26 cellular contexts compared by ENCODE assay signal in the genomic region with DNA sequence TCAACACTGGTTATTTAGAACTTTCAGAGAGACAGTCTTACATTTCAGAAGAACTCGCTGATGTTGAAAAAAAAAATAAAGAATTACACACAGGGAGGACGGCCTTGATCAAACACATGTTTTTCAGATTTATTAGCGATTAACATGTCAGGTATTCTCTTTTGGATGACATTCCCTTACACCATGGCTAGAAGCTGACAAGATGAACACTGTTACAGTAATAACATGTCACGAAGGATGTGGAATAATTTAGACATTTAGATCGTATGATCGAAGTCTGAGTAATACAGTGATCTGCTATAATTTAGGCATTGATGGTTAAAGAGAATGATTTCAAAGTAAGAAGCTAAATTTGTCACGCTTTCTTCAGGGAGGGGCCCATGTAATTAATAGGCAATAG.
"Had no signal": no experiment of that assay in that cellular context is flagged by ENCODE, and none has a peak within 500 bp of the region (broad histone marks: within the 10 kb centered on the region; RNA-seq: fewer than 3 reads in every experiment).

No MANE protein-coding gene starts in this region.

- H3K36me3 ChIP-seq: colonic mucosa, esophagus muscularis mucosa, esophagus squamous epithelium, gastrocnemius medialis, gastroesophageal sphincter, heart left ventricle, heart right ventricle had no signal

- DNase-seq: colonic mucosa; cortex of kidney; dermis blood vessel endothelial cell; dorsolateral prefrontal cortex; effector CD4-positive, alpha-beta T cell; effector CD8-positive, alpha-beta T cell; effector memory CD4-positive, alpha-beta T cell; effector memory CD8-positive, alpha-beta T cell; endodermal cell; erythroblast; esophagus squamous epithelium; foreskin fibroblast; foreskin keratinocyte; foreskin melanocyte; gastrocnemius medialis; glutamatergic neuron; head of caudate nucleus; heart left ventricle; heart right ventricle had no signal

- H3K4me3 ChIP-seq: colonic mucosa, coronary artery, dorsolateral prefrontal cortex, esophagus muscularis mucosa, esophagus squamous epithelium, gastrocnemius medialis, gastroesophageal sphincter, heart left ventricle, heart right ventricle had no signal

- H3K27ac ChIP-seq: colonic mucosa, coronary artery, dorsolateral prefrontal cortex, epithelial cell of prostate, esophagus muscularis mucosa, esophagus squamous epithelium, foreskin keratinocyte, gastrocnemius medialis, gastroesophageal sphincter, heart left ventricle, heart right ventricle had no signal

- FAIRE-seq: colon, endothelial cell of umbilical vein had no signal

- ATAC-seq: effector memory CD8-positive, alpha-beta T cell; esophagus mucosa; foreskin keratinocyte; gastrocnemius medialis; gastroesophageal sphincter; heart left ventricle; heart right ventricle had no signal

- H3K27me3 ChIP-seq: colonic mucosa, esophagus muscularis mucosa, esophagus squamous epithelium, gastrocnemius medialis, gastroesophageal sphincter, heart left ventricle, heart right ventricle had no signal

- H3K4me1 ChIP-seq: colonic mucosa, esophagus squamous epithelium, foreskin keratinocyte, gastrocnemius medialis, gastroesophageal sphincter, heart left ventricle, heart right ventricle had no signal

- H3K9me3 ChIP-seq: colonic mucosa, esophagus muscularis mucosa, esophagus squamous epithelium, gastrocnemius medialis, heart left ventricle had no signal
